Comparison of ENCODE assay signal across 26 cellular contexts in the genomic region with DNA sequence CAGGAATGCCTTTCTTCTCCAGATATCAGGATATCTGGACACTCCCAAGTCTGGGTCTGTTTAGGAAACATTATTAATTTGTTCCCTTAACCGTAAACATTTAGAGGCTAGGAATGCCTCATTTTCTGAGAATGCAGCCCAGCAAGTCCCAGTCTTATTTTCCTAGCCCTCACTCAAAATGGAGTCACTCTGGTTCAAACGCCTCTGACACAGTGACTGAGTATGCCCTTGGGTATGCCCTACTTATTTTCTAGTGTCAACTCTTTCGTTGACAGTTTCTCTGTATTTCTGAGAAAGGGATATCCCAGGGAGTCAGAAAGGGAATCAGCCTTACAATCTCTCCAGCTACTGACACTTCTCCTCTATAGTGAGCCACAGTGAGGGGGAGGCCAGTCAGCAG.
"Had no signal": no experiment of that assay in that cellular context is flagged by ENCODE, and none has a peak within 500 bp of the region (broad histone marks: within the 10 kb centered on the region; RNA-seq: fewer than 3 reads in every experiment).

No MANE protein-coding gene starts in this region.

- H3K27me3 ChIP-seq: brain microvascular endothelial cell, dorsolateral prefrontal cortex had no signal

- H3K36me3 ChIP-seq: brain microvascular endothelial cell had no signal

- H3K4me3 ChIP-seq: coronary artery, dorsolateral prefrontal cortex had no signal

- H3K27ac Mint-ChIP-seq: activated B cell treated with CpG ODN at 0.5 μM for 24 hours; activated CD8-positive, alpha-beta T cell treated with anti-CD3 and anti-CD28 coated beads for 36 hours; activated naive CD8-positive, alpha-beta T cell; activated T-helper 17 cell treated with anti-CD3 and anti-CD28 coated beads, Interleukin-2, amount 50 U/mL, for 72 hours; dendritic cell treated with granulocyte-macrophage colony-stimulating factor and Interleukin-4, amounts not matched to agents 40 ng/mL and 50 ng/mL, for 4 days; endodermal cell had no signal

- H3K27ac ChIP-seq: brain microvascular endothelial cell, coronary artery, dorsolateral prefrontal cortex, VCaP had no signal

- H3K4me1 Mint-ChIP-seq: activated B cell treated with CpG ODN at 0.5 μM for 24 hours; activated T-helper 17 cell treated with anti-CD3 and anti-CD28 coated beads, Interleukin-2, amount 50 U/mL, for 72 hours; central memory CD8-positive, alpha-beta T cell had no signal

- H3K27me3 Mint-ChIP-seq: activated B cell treated with CpG ODN at 0.5 μM for 24 hours; activated T-helper 17 cell treated with anti-CD3 and anti-CD28 coated beads, Interleukin-2, amount 50 U/mL, for 72 hours; central memory CD8-positive, alpha-beta T cell; dendritic cell treated with granulocyte-macrophage colony-stimulating factor and Interleukin-4, amounts not matched to agents 40 ng/mL and 50 ng/mL, for 4 days had no signal

- DNase-seq: activated B cell treated with CpG ODN at 0.5 μM for 24 hours; activated CD4-positive, alpha-beta T cell treated with anti-CD3 and anti-CD28 coated beads for 48 hours; activated CD4-positive, alpha-beta T cell treated with anti-CD3 and anti-CD28 coated beads, Interleukin-2, amount 50 U/mL, for 1 hour; activated CD4-positive, alpha-beta T cell treated with anti-CD3 and anti-CD28 coated beads, Interleukin-2, amount 50 U/mL, for 48 hours; activated CD8-positive, alpha-beta memory T cell treated with anti-CD3 and anti-CD28 coated beads for 24 hours; activated CD8-positive, alpha-beta T cell treated with anti-CD3 and anti-CD28 coated beads for 36 hours; activated effector memory CD4-positive, alpha-beta T cell treated with Interleukin-2 at 50 U/mL for 16 hours; activated gamma-delta T cell treated with Interleukin-2 at 50 U/mL for 16 hours; activated naive CD4-positive, alpha-beta T cell treated with anti-CD3 and anti-CD28 coated beads, Interleukin-2, amount 50 U/mL, for 16 hours; activated naive CD4-positive, alpha-beta T cell treated with Interleukin-2 at 50 U/mL for 16 hours; activated T-cell treated with anti-CD3 and anti-CD28 coated beads, Interleukin-2, amount 50 U/mL, for 4 hours; amniotic stem cell; brain microvascular endothelial cell; effector memory CD4-positive, alpha-beta T cell; endodermal cell; head of caudate nucleus; T-helper 2 cell had no signal

- H3K4me3 Mint-ChIP-seq: activated B cell treated with CpG ODN at 0.5 μM for 24 hours; activated CD8-positive, alpha-beta T cell treated with anti-CD3 and anti-CD28 coated beads for 36 hours; activated naive CD8-positive, alpha-beta T cell; activated T-cell treated with anti-CD3 and anti-CD28 coated beads, Interleukin-2, amount 50 U/mL, for 4 hours; activated T-helper 17 cell treated with anti-CD3 and anti-CD28 coated beads, Interleukin-2, amount 50 U/mL, for 72 hours; central memory CD8-positive, alpha-beta T cell; dendritic cell treated with granulocyte-macrophage colony-stimulating factor and Interleukin-4, amounts not matched to agents 40 ng/mL and 50 ng/mL, for 4 days; endodermal cell had no signal

- ATAC-seq: activated CD4-positive, CD25-positive, alpha-beta regulatory T cell treated with anti-CD3 and anti-CD28 coated beads, Interleukin-2, amount 50 U/mL, for 24 hours; activated CD8-positive, alpha-beta T cell treated with anti-CD3 and anti-CD28 coated beads for 36 hours; activated T-cell treated with anti-CD3 and anti-CD28 coated beads, Interleukin-2, amount 50 U/mL, for 4 hours; activated T-helper 17 cell treated with anti-CD3 and anti-CD28 coated beads, Interleukin-2, amount 50 U/mL, for 72 hours; esophagus mucosa had no signal

- H3K9me3 Mint-ChIP-seq: central memory CD8-positive, alpha-beta T cell; dendritic cell treated with granulocyte-macrophage colony-stimulating factor and Interleukin-4, amounts not matched to agents 40 ng/mL and 50 ng/mL, for 4 days had no signal
